ENCODE assay signal across 12 cellular contexts in the genomic region with DNA sequence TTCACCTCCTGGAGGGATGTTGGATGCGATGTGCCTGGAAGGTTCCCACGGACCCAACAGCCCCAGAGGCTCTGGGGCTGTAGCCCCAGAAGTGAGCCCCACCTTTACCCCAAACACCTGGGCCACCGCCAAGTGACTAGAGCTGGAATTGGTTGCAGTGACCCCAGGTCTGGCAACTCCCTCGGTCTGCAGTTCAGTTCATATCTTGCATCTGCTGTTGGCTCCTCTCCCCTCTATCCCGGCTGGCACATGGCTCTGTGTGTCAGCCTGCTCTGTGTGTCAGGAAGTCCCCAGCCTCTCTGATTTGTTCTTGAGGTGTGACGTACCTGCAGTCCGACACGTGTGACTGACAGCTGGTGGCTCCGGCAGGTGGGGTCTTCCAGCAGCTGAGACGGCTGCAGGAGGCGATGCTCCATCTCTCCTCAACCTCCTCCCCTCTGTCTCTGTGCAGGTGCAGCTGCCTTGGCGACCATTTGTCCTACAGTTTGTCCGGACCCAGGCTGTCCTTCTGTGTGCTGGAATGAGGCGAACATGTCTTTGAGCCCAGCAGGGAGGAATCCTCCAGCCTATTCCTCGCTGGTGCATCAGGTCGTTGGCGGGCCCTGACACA.
"Had no signal": no experiment of that assay in that cellular context is flagged by ENCODE, and none has a peak within 500 bp of the region (broad histone marks: within the 10 kb centered on the region; RNA-seq: fewer than 3 reads in every experiment).

No MANE protein-coding gene starts in this region.

- H3K4me3 ChIP-seq: ascending aorta, left ventricle myocardium inferior, ovary, skin epidermis, thyroid gland had no signal

- H3K36me3 ChIP-seq: ascending aorta, ovary, thyroid gland had no signal

- H3K4me1 Mint-ChIP-seq: activated CD4-positive, alpha-beta memory T cell treated with anti-CD3 and anti-CD28 coated beads, Interleukin-2, amount 10 ng/mL, durations not matched to agents 7 days and 5 days; activated CD4-positive, alpha-beta T cell treated with anti-CD3 and anti-CD28 coated beads for 36 hours; activated T-helper 17 cell treated with anti-CD3 and anti-CD28 coated beads, Interleukin-2, amount 50 U/mL, for 72 hours had no signal

- H3K27me3 Mint-ChIP-seq: activated CD4-positive, alpha-beta memory T cell treated with anti-CD3 and anti-CD28 coated beads, Interleukin-2, amount 10 ng/mL, durations not matched to agents 7 days and 5 days; activated CD4-positive, alpha-beta T cell treated with anti-CD3 and anti-CD28 coated beads for 36 hours; activated T-helper 17 cell treated with anti-CD3 and anti-CD28 coated beads, Interleukin-2, amount 50 U/mL, for 72 hours had no signal

- H3K36me3 Mint-ChIP-seq: activated naive CD8-positive, alpha-beta T cell had no signal

- H3K9me3 Mint-ChIP-seq: activated T-helper 17 cell treated with anti-CD3 and anti-CD28 coated beads, Interleukin-2, amount 50 U/mL, for 72 hours had no signal

- H3K4me1 ChIP-seq: ascending aorta had no signal

- H3K27ac ChIP-seq: ascending aorta, left ventricle myocardium inferior, ovary, skin epidermis, thyroid gland had no signal

- ATAC-seq: activated CD4-positive, alpha-beta T cell treated with anti-CD3 and anti-CD28 coated beads for 36 hours; activated T-helper 17 cell treated with anti-CD3 and anti-CD28 coated beads, Interleukin-2, amount 50 U/mL, for 72 hours had no signal

- DNase-seq: activated CD4-positive, alpha-beta memory T cell treated with anti-CD3 and anti-CD28 coated beads, Interleukin-2, amount 10 ng/mL, durations not matched to agents 7 days and 5 days; activated CD4-positive, alpha-beta T cell treated with anti-CD3 and anti-CD28 coated beads for 36 hours; activated CD8-positive, alpha-beta memory T cell treated with anti-CD3 and anti-CD28 coated beads, Interleukin-2, amount 50 U/mL, for 4 hours; foreskin melanocyte; left ventricle myocardium inferior; mesendoderm; thyroid gland had no signal

- H3K27ac Mint-ChIP-seq: activated CD4-positive, alpha-beta memory T cell treated with anti-CD3 and anti-CD28 coated beads, Interleukin-2, amount 10 ng/mL, durations not matched to agents 7 days and 5 days; activated CD4-positive, alpha-beta T cell treated with anti-CD3 and anti-CD28 coated beads for 36 hours; activated naive CD8-positive, alpha-beta T cell; activated T-helper 17 cell treated with anti-CD3 and anti-CD28 coated beads, Interleukin-2, amount 50 U/mL, for 72 hours had no signal

- H3K9me3 ChIP-seq: ovary, thyroid gland had no signal

- H3K4me3 Mint-ChIP-seq: activated CD4-positive, alpha-beta memory T cell treated with anti-CD3 and anti-CD28 coated beads, Interleukin-2, amount 10 ng/mL, durations not matched to agents 7 days and 5 days; activated CD4-positive, alpha-beta T cell treated with anti-CD3 and anti-CD28 coated beads for 36 hours; activated naive CD8-positive, alpha-beta T cell; activated T-helper 17 cell treated with anti-CD3 and anti-CD28 coated beads, Interleukin-2, amount 50 U/mL, for 72 hours had no signal

- H3K27me3 ChIP-seq: ascending aorta, ovary, thyroid gland had no signal
